Comparison of ENCODE assay signal across 11 cellular contexts in genomic region chr21:38869946-38870345, GRCh38.
DNase-seq lines count a peak whose midpoint lies in the region; ATAC-seq and TF ChIP-seq lines count a peak whose summit lies in the region.
"Had no signal": no experiment of that assay in that cellular context is flagged by ENCODE, and none has a peak within 500 bp of the region (broad histone marks: within the 10 kb centered on the region; RNA-seq: fewer than 3 reads in every experiment).

No MANE protein-coding gene starts in this region.

- H3K79me2 ChIP-seq in Loucy (ENCODE audit: insufficient read depth, low read length) (no peaks in the 10 kb centered on the region), OCI-LY1 (ENCODE audit: insufficient read depth, low read length) (no peaks in the 10 kb centered on the region)

- H3K4me3 Mint-ChIP-seq in T-cell = no peak overlapping the region
- H3K4me3 Mint-ChIP-seq: activated naive CD8-positive, alpha-beta T cell treated with anti-CD3 and anti-CD28 coated beads, Interleukin-2, amount 50 U/mL, for 24 hours; CD4-positive, alpha-beta memory T cell; natural killer cell had no signal

- H3K27ac ChIP-seq in BLaER1 (no peak overlapping the region), OCI-LY1 (ENCODE audit: low read depth, low read length, poor library complexity, severe bottlenecking) (peak overlapping the region; percentile 52)

- H3K4me3 ChIP-seq in BLaER1 = no peak overlapping the region
- no peak overlapping the region for H3K4me3 ChIP-seq in Loucy (ENCODE audit: low read length, poor library complexity, severe bottlenecking)
- H3K4me3 ChIP-seq in OCI-LY1 (ENCODE audit: low read depth, low read length, poor library complexity, severe bottlenecking) = no peak overlapping the region
- H3K4me3 ChIP-seq in fibroblast of villous mesenchyme (ENCODE audit: low read depth, low read length) = no peak overlapping the region

- no peak overlapping the region for H3K27ac Mint-ChIP-seq in T-cell
- H3K27ac Mint-ChIP-seq: activated naive CD8-positive, alpha-beta T cell treated with anti-CD3 and anti-CD28 coated beads, Interleukin-2, amount 50 U/mL, for 24 hours; CD4-positive, alpha-beta memory T cell; natural killer cell had no signal

- CTCF ChIA-PET in T-cell (lab: Charles Lee) = no interaction called here

- no peaks in the 10 kb centered on the region for H3K9me2 ChIP-seq in Loucy (replicated peaks; ENCODE audit: low read depth, low read length)
- no peaks in the 10 kb centered on the region for H3K9me2 ChIP-seq in OCI-LY1 (ENCODE audit: low read depth, low read length)

- H3K9me3 ChIP-seq in BLaER1 (peaks cover 12% of the 10 kb centered on the region), Loucy (ENCODE audit: insufficient read depth, low read depth, low read length) (no peaks in the 10 kb centered on the region), OCI-LY1 (ENCODE audit: low read length) (no peaks in the 10 kb centered on the region)

- no peaks in the 10 kb centered on the region for H4K20me1 ChIP-seq in BLaER1
- H4K20me1 ChIP-seq in Loucy (ENCODE audit: insufficient read depth, low read length, poor library complexity, severe bottlenecking) = no peaks in the 10 kb centered on the region
- H4K20me1 ChIP-seq in OCI-LY1 (ENCODE audit: insufficient read depth, low read length) = no peaks in the 10 kb centered on the region

- TF ChIP-seq CTCF in Loucy (conservative IDR thresholded peaks at IDR 0.05; ENCODE audit: low read length) (peak; percentile 32), OCI-LY1 (IDR thresholded peaks at IDR 0.05; ENCODE audit: low read length) (peak; percentile 46), fibroblast of villous mesenchyme (IDR thresholded peaks at IDR 0.05; ENCODE audit: insufficient read depth, low read depth, low read length) (peak; percentile 24)

- no peaks in the 10 kb centered on the region; the same call in 1 of the 2 replicates for H3F3A ChIP-seq in Loucy (ENCODE audit: low read depth)
- no peaks in the 10 kb centered on the region for H3F3A ChIP-seq in OCI-LY1 (ENCODE audit: insufficient read depth, low read length)

- no peak overlapping the region for H2AFZ ChIP-seq in Loucy (ENCODE audit: low read length)
- H2AFZ ChIP-seq in OCI-LY1 (ENCODE audit: low read length) = no peak overlapping the region

- no peak for ATAC-seq in T-cell (replicated peaks in 1 of 4)
- ATAC-seq: activated naive CD8-positive, alpha-beta T cell treated with anti-CD3 and anti-CD28 coated beads, Interleukin-2, amount 50 U/mL, for 24 hours; natural killer cell had no signal

- no peaks in the 10 kb centered on the region for H3K4me1 Mint-ChIP-seq in T-cell
- H3K4me1 Mint-ChIP-seq: CD4-positive, alpha-beta memory T cell; natural killer cell had no signal

- H3K4me2 ChIP-seq in BLaER1 (peak overlapping the region; percentile 12; the same call in 1 of the 2 replicates), Loucy (ENCODE audit: low read depth, low read length, poor library complexity, severe bottlenecking) (no peak overlapping the region), OCI-LY1 (ENCODE audit: low read length) (peak overlapping the region; percentile 16; the same call in 1 of the 2 replicates)

- H3K27me3 Mint-ChIP-seq in T-cell = peaks cover 0 to 25% of the 10 kb centered on the region in 2 donors

- in situ Hi-C loops in KBM-7 (cut with MboI; ENCODE audit: low pct_unique_long_range_greater_than_20kb, low sequenced_read_pairs) = no loop called here

- POLR2A ChIA-PET in T-cell (lab: Charles Lee) = no interaction called here

- H3K9ac ChIP-seq in BLaER1 (no peak overlapping the region), Loucy (ENCODE audit: low read depth, low read length, poor library complexity, severe bottlenecking) (no peak overlapping the region), OCI-LY1 (ENCODE audit: low read length) (no peak overlapping the region)

- H3K36me3 ChIP-seq in BLaER1 (no peaks in the 10 kb centered on the region), Loucy (ENCODE audit: insufficient read depth, low read length) (no peaks in the 10 kb centered on the region), OCI-LY1 (ENCODE audit: insufficient read depth, low read length) (no peaks in the 10 kb centered on the region)

- H3K36me3 Mint-ChIP-seq in T-cell = no peaks in the 10 kb centered on the region
- H3K36me3 Mint-ChIP-seq: CD4-positive, alpha-beta memory T cell; natural killer cell had no signal

- H3K9me3 Mint-ChIP-seq in T-cell = no peaks in the 10 kb centered on the region
- H3K9me3 Mint-ChIP-seq: activated naive CD8-positive, alpha-beta T cell treated with anti-CD3 and anti-CD28 coated beads, Interleukin-2, amount 50 U/mL, for 24 hours; CD4-positive, alpha-beta memory T cell; natural killer cell had no signal

- H3K4me1 ChIP-seq in BLaER1 (peaks cover 26% of the 10 kb centered on the region), Loucy (ENCODE audit: insufficient read depth, low read length, poor library complexity, severe bottlenecking) (peaks cover 6% of the 10 kb centered on the region), OCI-LY1 (ENCODE audit: insufficient read depth, low read length, severe bottlenecking) (peaks cover 31% of the 10 kb centered on the region)

- H3K27me3 ChIP-seq in BLaER1 (no peaks in the 10 kb centered on the region), Loucy (ENCODE audit: insufficient read depth, low read length, poor library complexity, severe bottlenecking) (no peaks in the 10 kb centered on the region), OCI-LY1 (ENCODE audit: insufficient read depth, low read length) (no peaks in the 10 kb centered on the region)

- DNase-seq in fibroblast of villous mesenchyme (ENCODE audit: low read depth) = peak; percentile 31
- DNase-seq in activated CD4-positive, CD25-positive, alpha-beta regulatory T cell (lab: John Stamatoyannopoulos, UW) = no peak
- no peak for DNase-seq in activated effector memory CD4-positive, alpha-beta T cell treated with Interleukin-2 at 50 U/mL for 16 hours
- DNase-seq in KBM-7 = no peak
- DNase-seq in T-cell = no peak
- DNase-seq: activated naive CD8-positive, alpha-beta T cell treated with anti-CD3 and anti-CD28 coated beads, Interleukin-2, amount 50 U/mL, for 24 hours; CD4-positive, alpha-beta memory T cell; natural killer cell had no signal
